In genomic region chr1:117638759-117639158, GRCh38 we compare ENCODE assay signal across 17 cellular contexts. TPM values are rescaled to one million over a fixed set of nuclear protein-coding genes. Genes with fewer than 3 reads are reported as not detected.
DNase-seq lines count a peak whose midpoint lies in the region; ATAC-seq, FAIRE-seq and TF ChIP-seq lines count a peak whose summit lies in the region.
"Had no signal": no experiment of that assay in that cellular context is flagged by ENCODE, and none has a peak within 500 bp of the region (broad histone marks: within the 10 kb centered on the region; RNA-seq: fewer than 3 reads in every experiment).

No MANE protein-coding gene starts in this region.

- TF ChIP-seq EP300 in HepG2 (IDR thresholded peaks at IDR 0.05; ENCODE audit: low read depth in 2 of 2, low read length in 2 of 2), result no peak
- no peak for TF ChIP-seq EP300 in HepG2 (CRISPR knock-in tag; IDR thresholded peaks at IDR 0.05; ENCODE audit: borderline replicate concordance)

- FAIRE-seq in HepG2 (lab: Jason Lieb, UNC), result no peak
- no peak for FAIRE-seq in GM19239 (lab: Jason Lieb, UNC)
- FAIRE-seq: colon, G401.6 had no signal

- intact Hi-C loops in HepG2 (cut with micrococcal nuclease; ENCODE audit: unreplicated experiment), result loop anchor here (10.0 kb wide), 1 partner anchor 56 kb away; no protein-coding TSS in a partner anchor

- no peak overlapping the region for H3K4me2 ChIP-seq in HepG2 (ENCODE audit: low read depth, low read length)

- in situ Hi-C loops in HepG2 (cut with HindIII; ENCODE audit: extremely low pct_ligation_motif_present, low pct_unique_long_range_greater_than_20kb), result no loop called here

- no peaks in the 10 kb centered on the region for H3K4me1 ChIP-seq in HepG2 (ENCODE audit: insufficient read depth, low read length)

- no peak overlapping the region for H3K4me3 ChIP-seq in HepG2 (replicated peaks in 1 of 3; ENCODE audit: insufficient read depth in 1 of 3, low read depth in 2 of 3, low read length in 3 of 3)
- H3K4me3 ChIP-seq: thoracic aorta had no signal

- no peak overlapping the region for H3K27ac ChIP-seq in HepG2 (ENCODE audit: extremely low read length, insufficient read depth, low read length)
- H3K27ac ChIP-seq: thoracic aorta had no signal

- no peaks in the 10 kb centered on the region; a peak in 1 of 5 replicates for H3K27me3 ChIP-seq in HepG2 (ENCODE audit: control insufficient read depth in 1 of 2, insufficient read depth in 2 of 2, low read length in 2 of 2)

- no peaks in the 10 kb centered on the region for H3K36me3 ChIP-seq in HepG2 (replicated peaks in 1 of 2; ENCODE audit: control insufficient read depth in 1 of 2, insufficient read depth in 2 of 2, low read length in 2 of 2)
- H3K36me3 ChIP-seq: thoracic aorta had no signal

- no peak for TF ChIP-seq RAD21 in HepG2 (CRISPR knock-in tag; IDR thresholded peaks at IDR 0.05)

- no peak overlapping the region for H3K9ac ChIP-seq in HepG2 (ENCODE audit: insufficient read depth, low read depth, low read length)

- CTCF ChIA-PET in HepG2 (lab: Yijun Ruan, JAX; ENCODE audit: low intra/inter-chr PET ratio, low total read pairs), result no interaction called here

- TF ChIP-seq POLR2A in HepG2 (IDR thresholded peaks at IDR 0.05; ENCODE audit: insufficient read depth in 1 of 2, low read depth in 2 of 2, low read length in 2 of 2), result no peak

- H2AFZ ChIP-seq in HepG2 (ENCODE audit: low read length), result no peak overlapping the region

- POLR2A ChIA-PET in HepG2 (lab: Yijun Ruan, JAX), result no interaction called here

- TF ChIP-seq CTCF in HepG2 (CRISPR knock-in tag; IDR thresholded peaks at IDR 0.05), result no peak

- H3K9me3 ChIP-seq in HepG2 (ENCODE audit: low read length), result no peaks in the 10 kb centered on the region
- H3K9me3 ChIP-seq: thoracic aorta had no signal

- WGBS in HepG2 (ENCODE audit: low lambda C conversion rate), result 17% methylated on average over 4 of the region's 4 CpGs

- H4K20me1 ChIP-seq in HepG2 (ENCODE audit: insufficient read depth, low read length), result no peaks in the 10 kb centered on the region

- ATAC-seq in HG03354 (IDR thresholded peaks at IDR 0.05; ENCODE audit: poor library complexity, severe bottlenecking, unreplicated experiment) (peak; percentile 43), HepG2 (peak; percentile 51), GM18858 (IDR thresholded peaks at IDR 0.05; ENCODE audit: unreplicated experiment) (no peak), GM21737 (IDR thresholded peaks at IDR 0.05; ENCODE audit: unreplicated experiment) (no peak)
- ATAC-seq: Right ventricle myocardium inferior had no signal

- no peaks in the 10 kb centered on the region for H3K79me2 ChIP-seq in HepG2 (ENCODE audit: insufficient read depth, low read length)

- no TSS peak for BruUV-seq in HepG2 (replicated peaks; lab: Mats Ljungman, UMichigan)

- DNase-seq in MV-4-11 (lab: John Stamatoyannopoulos, UW) (peak; percentile 5), NCI-H748 (lab: John Stamatoyannopoulos, UW; ENCODE audit: unreplicated experiment) (peak; percentile 86), HepG2 (ENCODE audit: low spot score) (no peak), GM19239 (ENCODE audit: insufficient read length, low spot score) (no peak), KG1 (lab: John Stamatoyannopoulos, UW) (no peak)
- DNase-seq: activated CD4-positive, alpha-beta memory T cell treated with anti-CD3 and anti-CD28 coated beads for 36 hours; AML-193; Calu3; HCEC 1CT; NCI-H2029 treated with DMSO at 0.1 percent for 48 hours had no signal

TF ChIP-seq in HepG2, 621 proteins besides CTCF, POLR2A, EP300 and RAD21 (continues in another document):
- TF ChIP-seq ZNF549 (CRISPR knock-in tag; IDR thresholded peaks at IDR 0.05) (no peak), NFYB (CRISPR knock-in tag; IDR thresholded peaks at IDR 0.05) (no peak), REST (IDR thresholded peaks at IDR 0.05; ENCODE audit: borderline replicate concordance in 1 of 2, low read depth in 1 of 2, low read length in 2 of 2) (no peak), TRIM22 (IDR thresholded peaks at IDR 0.05) (no peak), PTBP1 (IDR thresholded peaks at IDR 0.05; ENCODE audit: low read depth, low read length, poor library complexity, severe bottlenecking) (no peak), ZNF564 (CRISPR knock-in tag; IDR thresholded peaks at IDR 0.05) (no peak), ZNF503 (CRISPR knock-in tag; IDR thresholded peaks at IDR 0.05) (no peak), ZFX (CRISPR knock-in tag; IDR thresholded peaks at IDR 0.05; ENCODE audit: low read depth) (no peak)

RNA-seq across cellular contexts. Expression of gene TENT5C, which starts 32.9 kb away (rescaled TPM):
- 0.02 and 0.04 TPM in 2 replicates for total RNA-seq in HepG2 (2016; rRNA removed; fragmentation: Illumina TruSeq; extraction: Trizol)
- not detected in 2 replicates for total RNA-seq in HepG2 (2016; cell fraction: cytosol; rRNA removed; fragmentation: Illumina TruSeq; extraction: Trizol; ENCODE audit: low read depth)
- total RNA-seq in HepG2 (2016; cell fraction: insoluble cytoplasmic fraction; rRNA removed; fragmentation: Illumina TruSeq; extraction: Trizol), result 0.04 TPM in 1 of 2 replicates, not detected in the other
- 0.03 TPM in 1 of 2 replicates, not detected in the other for total RNA-seq in HepG2 (2016; cell fraction: membrane; rRNA removed; fragmentation: Illumina TruSeq; extraction: Trizol)
- 0.06 TPM in 1 of 2 replicates, not detected in the other for total RNA-seq in HepG2 (2016; cell fraction: nucleus; rRNA removed; fragmentation: Illumina TruSeq; extraction: Trizol)
- 0.30 and 0.38 TPM in 2 replicates for polyA plus RNA-seq in HepG2 (2011; rRNA removed)
- polyA plus RNA-seq in HepG2 (2011; cell fraction: cytosol; rRNA removed), result 0.28 and 0.33 TPM in 2 replicates
- 0.26 and 0.35 TPM in 2 replicates for polyA plus RNA-seq in HepG2 (2011; cell fraction: nucleus; rRNA removed)
- polyA plus RNA-seq in HepG2 (2012), result 0.05 and 0.21 TPM in 2 replicates
- polyA plus RNA-seq in HepG2 (2016; cell fraction: cytosol; fragmentation: Illumina TruSeq; extraction: Trizol; ENCODE audit: low read depth), result not detected in 2 replicates
- 0.03 and 0.04 TPM in 2 replicates for polyA plus RNA-seq in HepG2 (2016; cell fraction: insoluble cytoplasmic fraction; fragmentation: Illumina TruSeq; extraction: Trizol; ENCODE audit: low read depth)
- polyA plus RNA-seq in HepG2 (2016; cell fraction: membrane; fragmentation: Illumina TruSeq; extraction: Trizol; ENCODE audit: low read depth), result not detected in 2 replicates
- not detected in 2 replicates for polyA plus RNA-seq in HepG2 (2016; cell fraction: nucleus; fragmentation: Illumina TruSeq; extraction: Trizol; ENCODE audit: insufficient read depth, low read depth)
- polyA minus RNA-seq in HepG2 (2011; rRNA and poly(A)+ RNA removed; ENCODE audit: low replicate concordance), result 1.3 and 2.5 TPM in 2 replicates
- 0.88 and 0.99 TPM in 2 replicates for polyA minus RNA-seq in HepG2 (2011; cell fraction: cytosol; rRNA and poly(A)+ RNA removed)
- 1.3 and 1.4 TPM in 2 replicates for polyA minus RNA-seq in HepG2 (2011; cell fraction: nucleus; rRNA and poly(A)+ RNA removed)

Comparison
In these comparisons a context has a peak if more than half of its experiments do, and no peak if none do; other contexts are left out.
1. ATAC-seq: peak in HG03354 (single experiment) and HepG2 (single experiment); none in GM18858 (single experiment) and GM21737 (single experiment).
2. DNase-seq: peak in MV-4-11 (single experiment) and NCI-H748 (single experiment); none in HepG2 (single experiment), GM19239 (single experiment) and KG1 (single experiment).